ENCODE assay signal across 3 cellular contexts in genomic region chr14:41599805-41600368, GRCh38.
TF ChIP-seq lines count a peak whose summit lies in the region.

No MANE protein-coding gene starts in this region.

TF ChIP-seq in GM23338, 12 proteins besides CTCF, POLR2A, EP300 and RAD21:
- TF ChIP-seq NANOG (IDR thresholded peaks at IDR 0.05; ENCODE audit: borderline replicate concordance) = peak; percentile 87
- 0 out of 2 replicates have a peak, but pooled peaks have one; percentile 14 for TF ChIP-seq POLR2AphosphoS5 (IDR thresholded peaks at IDR 0.05; ENCODE audit: low read depth)

TF ChIP-seq in H1, 55 proteins besides CTCF, POLR2A, EP300 and RAD21:
- peak; percentile 65; the same call in 1 of the 2 replicates for TF ChIP-seq TEAD4 (IDR thresholded peaks at IDR 0.05; ENCODE audit: low read depth, low read length)
- peak; percentile 45 for TF ChIP-seq ASH2L (IDR thresholded peaks at IDR 0.05; ENCODE audit: low read length)

TF ChIP-seq in HepG2, 621 proteins besides CTCF, POLR2A, EP300 and RAD21:
- TF ChIP-seq ZNF816 (CRISPR knock-in tag; IDR thresholded peaks at IDR 0.05; ENCODE audit: borderline replicate concordance) (0 out of 2 replicates have a peak, but pooled peaks have one; percentile 6), ZNF543 (CRISPR knock-in tag; IDR thresholded peaks at IDR 0.05) (0 out of 2 replicates have a peak, but pooled peaks have one; percentile 13)
